Comparison of ENCODE assay signal across 1 cellular context in the genomic region with DNA sequence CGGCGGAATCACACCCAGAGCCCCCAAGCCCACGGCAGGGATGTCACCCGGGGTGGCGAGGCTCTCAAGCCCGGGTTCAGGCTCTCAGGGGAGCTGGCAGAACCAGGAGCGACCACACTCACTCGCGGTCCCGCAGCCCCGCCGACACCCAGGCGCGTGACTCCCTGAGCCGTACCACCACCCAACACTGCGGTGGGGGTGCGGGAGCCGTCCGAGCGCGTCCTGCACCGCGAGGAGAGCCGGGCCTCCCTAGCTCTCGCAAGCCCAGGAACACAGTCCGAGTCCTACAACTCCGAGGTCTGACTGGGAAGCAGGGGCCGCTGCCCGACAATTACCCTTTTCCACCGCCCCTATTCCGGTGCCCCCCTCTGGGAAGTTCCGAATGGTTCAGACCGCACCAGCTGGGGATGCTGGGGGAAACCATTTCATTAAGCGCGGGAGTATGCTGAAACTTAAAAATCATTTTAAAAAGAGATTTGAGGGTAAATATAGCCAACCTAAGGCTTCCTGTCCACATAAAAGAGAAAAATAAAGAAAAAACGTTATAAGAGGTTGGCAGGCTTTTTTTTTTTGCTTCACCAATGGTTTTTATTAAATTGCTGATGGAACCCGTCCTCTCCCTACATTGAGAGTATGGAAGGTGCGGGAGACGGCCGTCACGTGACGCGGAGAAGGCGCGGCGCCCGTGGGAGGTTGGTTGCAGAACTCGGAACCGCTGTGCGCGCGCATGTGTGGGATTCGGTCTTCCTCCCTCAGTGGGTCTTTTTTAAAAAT.
TF ChIP-seq lines count a peak whose summit lies in the region.

A gene with protein sequence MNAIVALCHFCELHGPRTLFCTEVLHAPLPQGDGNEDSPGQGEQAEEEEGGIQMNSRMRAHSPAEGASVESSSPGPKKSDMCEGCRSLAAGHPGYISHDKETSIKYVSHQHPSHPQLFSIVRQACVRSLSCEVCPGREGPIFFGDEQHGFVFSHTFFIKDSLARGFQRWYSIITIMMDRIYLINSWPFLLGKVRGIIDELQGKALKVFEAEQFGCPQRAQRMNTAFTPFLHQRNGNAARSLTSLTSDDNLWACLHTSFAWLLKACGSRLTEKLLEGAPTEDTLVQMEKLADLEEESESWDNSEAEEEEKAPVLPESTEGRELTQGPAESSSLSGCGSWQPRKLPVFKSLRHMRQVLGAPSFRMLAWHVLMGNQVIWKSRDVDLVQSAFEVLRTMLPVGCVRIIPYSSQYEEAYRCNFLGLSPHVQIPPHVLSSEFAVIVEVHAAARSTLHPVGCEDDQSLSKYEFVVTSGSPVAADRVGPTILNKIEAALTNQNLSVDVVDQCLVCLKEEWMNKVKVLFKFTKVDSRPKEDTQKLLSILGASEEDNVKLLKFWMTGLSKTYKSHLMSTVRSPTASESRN (minus strand): TSS at position 143 of the 774 bp plus-strand sequence. CDS start 9,031 bp downstream, outside the sequence.

TF ChIP-seq in HepG2, 621 proteins besides CTCF, POLR2A, EP300 and RAD21 (continued from another document and continues in another):
- TF ChIP-seq, protein P1, sequence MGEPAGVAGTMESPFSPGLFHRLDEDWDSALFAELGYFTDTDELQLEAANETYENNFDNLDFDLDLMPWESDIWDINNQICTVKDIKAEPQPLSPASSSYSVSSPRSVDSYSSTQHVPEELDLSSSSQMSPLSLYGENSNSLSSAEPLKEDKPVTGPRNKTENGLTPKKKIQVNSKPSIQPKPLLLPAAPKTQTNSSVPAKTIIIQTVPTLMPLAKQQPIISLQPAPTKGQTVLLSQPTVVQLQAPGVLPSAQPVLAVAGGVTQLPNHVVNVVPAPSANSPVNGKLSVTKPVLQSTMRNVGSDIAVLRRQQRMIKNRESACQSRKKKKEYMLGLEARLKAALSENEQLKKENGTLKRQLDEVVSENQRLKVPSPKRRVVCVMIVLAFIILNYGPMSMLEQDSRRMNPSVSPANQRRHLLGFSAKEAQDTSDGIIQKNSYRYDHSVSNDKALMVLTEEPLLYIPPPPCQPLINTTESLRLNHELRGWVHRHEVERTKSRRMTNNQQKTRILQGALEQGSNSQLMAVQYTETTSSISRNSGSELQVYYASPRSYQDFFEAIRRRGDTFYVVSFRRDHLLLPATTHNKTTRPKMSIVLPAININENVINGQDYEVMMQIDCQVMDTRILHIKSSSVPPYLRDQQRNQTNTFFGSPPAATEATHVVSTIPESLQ (CRISPR knock-in tag; conservative IDR thresholded peaks at IDR 0.05), result no peak
- TF ChIP-seq HNRNPH1 (optimal IDR thresholded peaks at IDR 0.05; ENCODE audit: low read depth, low read length) (no peak), ZNF562 (CRISPR knock-in tag; IDR thresholded peaks at IDR 0.05; ENCODE audit: borderline replicate concordance) (no peak), ZNF841 (CRISPR knock-in tag; IDR thresholded peaks at IDR 0.05; ENCODE audit: borderline replicate concordance) (no peak), MLLT10 (CRISPR knock-in tag; IDR thresholded peaks at IDR 0.05) (no peak), JUN (CRISPR knock-in tag; IDR thresholded peaks at IDR 0.05) (0 out of 2 replicates have a peak, but pooled peaks have one; percentile 36), ERF (CRISPR knock-in tag; IDR thresholded peaks at IDR 0.05) (peak; percentile 44; the same call in 1 of the 2 replicates), ZNF556 (CRISPR knock-in tag; IDR thresholded peaks at IDR 0.05; ENCODE audit: borderline replicate concordance) (no peak), MAFG (CRISPR knock-in tag; IDR thresholded peaks at IDR 0.05) (no peak), KLF15 (CRISPR knock-in tag; IDR thresholded peaks at IDR 0.05; ENCODE audit: borderline replicate concordance) (no peak; the same call in 1 of the 2 replicates), GLI4 (CRISPR knock-in tag; IDR thresholded peaks at IDR 0.05; ENCODE audit: borderline replicate concordance) (no peak), ZNF251 (CRISPR knock-in tag; IDR thresholded peaks at IDR 0.05) (no peak), ZNF615 (CRISPR knock-in tag; IDR thresholded peaks at IDR 0.05; ENCODE audit: borderline replicate concordance) (0 out of 2 replicates have a peak, but pooled peaks have one; percentile 36), ETV5 (CRISPR knock-in tag; IDR thresholded peaks at IDR 0.05; ENCODE audit: borderline replicate concordance) (no peak), ZNF777 (CRISPR knock-in tag; IDR thresholded peaks at IDR 0.05) (0 out of 2 replicates have a peak, but pooled peaks have one; percentile 50), KDM5A (IDR thresholded peaks at IDR 0.05; ENCODE audit: borderline replicate concordance, low read length) (no peak; the same call in 1 of the 2 replicates), MBD4 (IDR thresholded peaks at IDR 0.05; ENCODE audit: borderline replicate concordance, low read length) (no peak), ESRRA (CRISPR knock-in tag; IDR thresholded peaks at IDR 0.05; ENCODE audit: low read depth) (no peak), ZNF549 (CRISPR knock-in tag; IDR thresholded peaks at IDR 0.05) (no peak), ZNF772 (CRISPR knock-in tag; IDR thresholded peaks at IDR 0.05) (no peak; the same call in 1 of the 2 replicates), SNAPC4 (CRISPR knock-in tag; IDR thresholded peaks at IDR 0.05) (no peak), PHF20 (CRISPR knock-in tag; IDR thresholded peaks at IDR 0.05) (peak; percentile 68), ZMYM4 (CRISPR knock-in tag; IDR thresholded peaks at IDR 0.05) (peak; percentile 64; the same call in 1 of the 2 replicates), ZSCAN30 (CRISPR knock-in tag; IDR thresholded peaks at IDR 0.05) (0 out of 2 replicates have a peak, but pooled peaks have one; percentile 80), FOSL1 (CRISPR knock-in tag; IDR thresholded peaks at IDR 0.05; ENCODE audit: borderline replicate concordance) (no peak), MNT (IDR thresholded peaks at IDR 0.05) (no peak), RFX3 (CRISPR knock-in tag; IDR thresholded peaks at IDR 0.05) (no peak), MED8 (CRISPR knock-in tag; IDR thresholded peaks at IDR 0.05; ENCODE audit: insufficient replicate concordance) (no peak), ATF7 (IDR thresholded peaks at IDR 0.05) (peak; percentile 93), ATF7 (CRISPR knock-in tag; IDR thresholded peaks at IDR 0.05) (no peak), RBAK (CRISPR knock-in tag; IDR thresholded peaks at IDR 0.05) (no peak), GATA4 (IDR thresholded peaks at IDR 0.05; ENCODE audit: borderline replicate concordance, low read depth) (no peak), ZNF235 (CRISPR knock-in tag; IDR thresholded peaks at IDR 0.05; ENCODE audit: borderline replicate concordance) (no peak; the same call in 1 of the 2 replicates)
- TF ChIP-seq, protein P2, sequence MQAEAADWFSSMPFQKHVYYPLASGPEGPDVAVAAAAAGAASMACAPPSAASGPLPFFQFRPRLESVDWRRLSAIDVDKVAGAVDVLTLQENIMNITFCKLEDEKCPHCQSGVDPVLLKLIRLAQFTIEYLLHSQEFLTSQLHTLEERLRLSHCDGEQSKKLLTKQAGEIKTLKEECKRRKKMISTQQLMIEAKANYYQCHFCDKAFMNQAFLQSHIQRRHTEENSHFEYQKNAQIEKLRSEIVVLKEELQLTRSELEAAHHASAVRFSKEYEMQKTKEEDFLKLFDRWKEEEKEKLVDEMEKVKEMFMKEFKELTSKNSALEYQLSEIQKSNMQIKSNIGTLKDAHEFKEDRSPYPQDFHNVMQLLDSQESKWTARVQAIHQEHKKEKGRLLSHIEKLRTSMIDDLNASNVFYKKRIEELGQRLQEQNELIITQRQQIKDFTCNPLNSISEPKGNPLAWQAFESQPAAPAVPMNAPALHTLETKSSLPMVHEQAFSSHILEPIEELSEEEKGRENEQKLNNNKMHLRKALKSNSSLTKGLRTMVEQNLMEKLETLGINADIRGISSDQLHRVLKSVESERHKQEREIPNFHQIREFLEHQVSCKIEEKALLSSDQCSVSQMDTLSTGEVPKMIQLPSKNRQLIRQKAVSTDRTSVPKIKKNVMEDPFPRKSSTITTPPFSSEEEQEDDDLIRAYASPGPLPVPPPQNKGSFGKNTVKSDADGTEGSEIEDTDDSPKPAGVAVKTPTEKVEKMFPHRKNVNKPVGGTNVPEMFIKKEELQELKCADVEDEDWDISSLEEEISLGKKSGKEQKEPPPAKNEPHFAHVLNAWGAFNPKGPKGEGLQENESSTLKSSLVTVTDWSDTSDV (CRISPR knock-in tag; IDR thresholded peaks at IDR 0.05), result no peak
- TF ChIP-seq, protein P3, sequence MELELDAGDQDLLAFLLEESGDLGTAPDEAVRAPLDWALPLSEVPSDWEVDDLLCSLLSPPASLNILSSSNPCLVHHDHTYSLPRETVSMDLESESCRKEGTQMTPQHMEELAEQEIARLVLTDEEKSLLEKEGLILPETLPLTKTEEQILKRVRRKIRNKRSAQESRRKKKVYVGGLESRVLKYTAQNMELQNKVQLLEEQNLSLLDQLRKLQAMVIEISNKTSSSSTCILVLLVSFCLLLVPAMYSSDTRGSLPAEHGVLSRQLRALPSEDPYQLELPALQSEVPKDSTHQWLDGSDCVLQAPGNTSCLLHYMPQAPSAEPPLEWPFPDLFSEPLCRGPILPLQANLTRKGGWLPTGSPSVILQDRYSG (CRISPR knock-in tag; IDR thresholded peaks at IDR 0.05), result 0 out of 2 replicates have a peak, but pooled peaks have one; percentile 78
- TF ChIP-seq, protein P4, sequence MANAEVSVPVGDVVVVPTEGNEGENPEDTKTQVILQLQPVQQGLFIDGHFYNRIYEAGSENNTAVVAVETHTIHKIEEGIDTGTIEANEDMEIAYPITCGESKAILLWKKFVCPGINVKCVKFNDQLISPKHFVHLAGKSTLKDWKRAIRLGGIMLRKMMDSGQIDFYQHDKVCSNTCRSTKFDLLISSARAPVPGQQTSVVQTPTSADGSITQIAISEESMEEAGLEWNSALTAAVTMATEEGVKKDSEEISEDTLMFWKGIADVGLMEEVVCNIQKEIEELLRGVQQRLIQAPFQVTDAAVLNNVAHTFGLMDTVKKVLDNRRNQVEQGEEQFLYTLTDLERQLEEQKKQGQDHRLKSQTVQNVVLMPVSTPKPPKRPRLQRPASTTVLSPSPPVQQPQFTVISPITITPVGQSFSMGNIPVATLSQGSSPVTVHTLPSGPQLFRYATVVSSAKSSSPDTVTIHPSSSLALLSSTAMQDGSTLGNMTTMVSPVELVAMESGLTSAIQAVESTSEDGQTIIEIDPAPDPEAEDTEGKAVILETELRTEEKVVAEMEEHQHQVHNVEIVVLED (CRISPR knock-in tag; IDR thresholded peaks at IDR 0.05; ENCODE audit: borderline replicate concordance), result no peak; the same call in 1 of the 2 replicates
- TF ChIP-seq, protein P5, sequence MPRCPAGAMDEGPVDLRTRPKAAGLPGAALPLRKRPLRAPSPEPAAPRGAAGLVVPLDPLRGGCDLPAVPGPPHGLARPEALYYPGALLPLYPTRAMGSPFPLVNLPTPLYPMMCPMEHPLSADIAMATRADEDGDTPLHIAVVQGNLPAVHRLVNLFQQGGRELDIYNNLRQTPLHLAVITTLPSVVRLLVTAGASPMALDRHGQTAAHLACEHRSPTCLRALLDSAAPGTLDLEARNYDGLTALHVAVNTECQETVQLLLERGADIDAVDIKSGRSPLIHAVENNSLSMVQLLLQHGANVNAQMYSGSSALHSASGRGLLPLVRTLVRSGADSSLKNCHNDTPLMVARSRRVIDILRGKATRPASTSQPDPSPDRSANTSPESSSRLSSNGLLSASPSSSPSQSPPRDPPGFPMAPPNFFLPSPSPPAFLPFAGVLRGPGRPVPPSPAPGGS (CRISPR knock-in tag; IDR thresholded peaks at IDR 0.05), result no peak
- TF ChIP-seq, protein P6, sequence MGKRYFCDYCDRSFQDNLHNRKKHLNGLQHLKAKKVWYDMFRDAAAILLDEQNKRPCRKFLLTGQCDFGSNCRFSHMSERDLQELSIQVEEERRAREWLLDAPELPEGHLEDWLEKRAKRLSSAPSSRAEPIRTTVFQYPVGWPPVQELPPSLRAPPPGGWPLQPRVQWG (CRISPR knock-in tag; IDR thresholded peaks at IDR 0.05; ENCODE audit: borderline replicate concordance, low read depth), result no peak
